1 cellular context compared by ENCODE assay signal in the genomic region with DNA sequence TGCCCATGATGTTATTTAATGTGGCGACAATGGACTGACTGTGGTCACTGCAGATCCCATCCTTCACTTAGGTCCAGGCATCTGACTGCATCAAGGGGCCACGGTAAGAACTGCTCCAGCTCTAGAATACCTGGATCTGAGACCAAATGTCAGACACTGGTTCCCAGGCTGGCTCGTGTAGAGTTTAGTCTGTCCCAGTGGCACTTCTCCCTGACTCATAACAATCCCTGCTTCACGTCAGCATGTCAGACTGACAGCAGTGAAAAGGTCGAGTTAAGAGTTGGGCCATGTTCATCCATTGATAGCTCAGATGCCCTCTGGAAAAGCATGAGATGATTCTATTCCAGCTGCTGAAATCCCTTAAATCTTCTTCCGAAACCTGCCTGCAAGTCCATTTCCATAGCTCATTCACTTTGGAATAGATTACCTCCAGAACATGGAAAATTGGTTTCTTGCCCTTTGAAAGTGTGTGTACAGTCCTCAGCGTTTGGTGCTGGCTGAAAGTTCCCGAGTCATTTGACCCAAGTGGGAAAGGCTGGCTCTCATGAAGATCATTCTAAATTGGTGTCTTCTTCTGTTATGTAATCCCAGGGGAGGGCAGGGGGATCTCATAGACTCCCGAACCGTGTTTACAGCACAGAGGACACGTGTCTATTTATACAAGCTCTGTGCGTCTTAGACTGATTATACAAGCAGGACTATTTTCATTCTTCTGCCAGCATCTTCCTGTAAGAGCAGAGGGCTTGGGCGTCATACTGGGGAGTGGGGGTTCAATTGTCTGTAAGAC.
TF ChIP-seq lines count a peak whose summit lies in the region.

No MANE protein-coding gene starts in this region.

TF ChIP-seq in GM12878, 131 proteins besides CTCF, POLR2A, EP300 and RAD21:
- TF ChIP-seq, protein P1, sequence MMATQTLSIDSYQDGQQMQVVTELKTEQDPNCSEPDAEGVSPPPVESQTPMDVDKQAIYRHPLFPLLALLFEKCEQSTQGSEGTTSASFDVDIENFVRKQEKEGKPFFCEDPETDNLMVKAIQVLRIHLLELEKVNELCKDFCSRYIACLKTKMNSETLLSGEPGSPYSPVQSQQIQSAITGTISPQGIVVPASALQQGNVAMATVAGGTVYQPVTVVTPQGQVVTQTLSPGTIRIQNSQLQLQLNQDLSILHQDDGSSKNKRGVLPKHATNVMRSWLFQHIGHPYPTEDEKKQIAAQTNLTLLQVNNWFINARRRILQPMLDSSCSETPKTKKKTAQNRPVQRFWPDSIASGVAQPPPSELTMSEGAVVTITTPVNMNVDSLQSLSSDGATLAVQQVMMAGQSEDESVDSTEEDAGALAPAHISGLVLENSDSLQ (IDR thresholded peaks at IDR 0.05): peak; percentile 28; the same call in 1 of the 2 replicates
- TF ChIP-seq PAX5 (IDR thresholded peaks at IDR 0.05; ENCODE audit: borderline replicate concordance, low read depth, low read length): no peak
TF ChIP-seq in GM12878: peak in this region for 1.
